In the genomic region with DNA sequence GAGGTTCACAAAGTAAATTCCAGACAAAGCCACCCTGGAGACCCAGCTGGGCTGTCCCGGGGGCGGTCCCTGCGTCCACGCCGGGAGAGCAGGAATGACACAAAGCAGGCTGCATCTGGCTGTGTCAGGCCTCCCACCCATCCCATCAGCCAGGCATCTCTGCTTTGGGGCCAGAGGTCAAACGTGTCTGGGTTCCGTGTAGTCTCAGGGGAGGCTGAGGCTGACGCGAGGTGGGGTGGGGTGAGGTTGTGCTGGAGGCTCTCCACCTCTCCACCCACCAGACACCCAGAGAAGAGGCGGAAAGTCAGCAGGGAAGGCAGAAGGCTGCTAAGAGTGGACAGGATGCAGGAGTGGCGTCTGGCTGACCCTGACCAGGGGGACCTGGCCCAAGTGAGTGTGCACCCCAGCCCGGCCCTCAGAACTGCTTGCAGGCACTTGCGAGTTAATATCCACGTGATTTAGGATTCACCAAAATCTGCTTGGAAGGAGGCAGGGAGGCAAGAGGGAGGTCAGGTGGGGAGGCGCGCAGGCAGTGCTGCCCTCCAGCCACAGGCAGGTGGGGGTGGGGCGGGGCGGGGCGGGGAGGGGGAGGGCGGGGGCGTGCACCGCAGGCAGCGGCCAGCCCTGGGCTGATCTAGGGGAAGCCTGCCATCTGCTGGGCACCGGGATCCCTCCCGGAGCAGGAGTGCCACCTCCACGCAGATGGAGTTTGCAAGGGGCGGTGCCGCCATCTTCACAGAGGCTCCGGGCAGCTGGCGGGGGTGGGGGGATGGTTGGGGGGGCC, we compare ENCODE assay signal across 8 cellular contexts. TPM values are rescaled to one million over a fixed set of nuclear protein-coding genes. Genes with fewer than 3 reads are reported as not detected.
DNase-seq lines count a peak whose midpoint lies in the region; ATAC-seq and TF ChIP-seq lines count a peak whose summit lies in the region.

No MANE protein-coding gene starts in this region.

- no peak for TF ChIP-seq POLR2A in esophagus squamous epithelium (IDR thresholded peaks at IDR 0.05)

- no peaks in the 10 kb centered on the region for H3K36me3 Mint-ChIP-seq in CD8-positive, alpha-beta T cell
- no peaks in the 10 kb centered on the region for H3K36me3 Mint-ChIP-seq in activated T-cell treated with anti-CD3 and anti-CD28 coated beads, Interleukin-2, amount 50 U/mL, for 24 hours (ENCODE audit: low read depth)
- H3K36me3 Mint-ChIP-seq in naive thymus-derived CD8-positive, alpha-beta T cell = no peaks in the 10 kb centered on the region
- no peaks in the 10 kb centered on the region for H3K36me3 Mint-ChIP-seq in stimulated activated naive B cell treated with anti-CD40 and anti-IgM and Interleukin-4, amounts not matched to agents 10 μg/mL and 1 μg/mL and 100 μg/mL, for 72 hours

- H3K4me1 Mint-ChIP-seq in CD8-positive, alpha-beta T cell (ENCODE audit: low read depth) = peaks cover 41% of the 10 kb centered on the region
- H3K4me1 Mint-ChIP-seq in activated T-cell treated with anti-CD3 and anti-CD28 coated beads, Interleukin-2, amount 50 U/mL, for 24 hours (ENCODE audit: low read depth) = peaks cover 44% of the 10 kb centered on the region
- peaks cover 22 to 54% (median 51%) of the 10 kb centered on the region in 4 donors for H3K4me1 Mint-ChIP-seq in naive thymus-derived CD8-positive, alpha-beta T cell
- H3K4me1 Mint-ChIP-seq in stimulated activated naive B cell treated with anti-CD40 and anti-IgM and Interleukin-4, amounts not matched to agents 10 μg/mL and 1 μg/mL and 100 μg/mL, for 72 hours = peaks cover 23 to 30% of the 10 kb centered on the region in 2 donors

- peaks cover 36% of the 10 kb centered on the region for H3K4me1 ChIP-seq in CD8-positive, alpha-beta T cell (ENCODE audit: insufficient read depth, low read length)
- H3K4me1 ChIP-seq in PC-3 (ENCODE audit: insufficient read depth, low read length) (peaks cover 43% of the 10 kb centered on the region), esophagus squamous epithelium (peaks cover 30 to 74% (median 30%) of the 10 kb centered on the region in 3 donors)

- peak; percentile 93 for ATAC-seq in CD8-positive, alpha-beta T cell
- ATAC-seq in PC-3 (peak; percentile 77), GM21367 (IDR thresholded peaks at IDR 0.05; ENCODE audit: unreplicated experiment) (no peak)
- ATAC-seq in naive thymus-derived CD8-positive, alpha-beta T cell = peak; percentile 93 to 94
- ATAC-seq in stimulated activated naive B cell treated with anti-CD40 and anti-IgM and Interleukin-4, amounts not matched to agents 10 μg/mL and 1 μg/mL and 100 μg/mL, for 72 hours (replicated peaks) = peak; percentile 88 to 93

- peak overlapping the region; percentile 96 for H3K4me2 ChIP-seq in PC-3 (ENCODE audit: low read length)

- intact Hi-C loops in CD8-positive, alpha-beta T cell (cut with DNase I, micrococcal nuclease) = loop anchor here (1.0 to 10.0 kb wide), 3 partner anchors 245 to 907 kb away; no protein-coding TSS in a partner anchor
- intact Hi-C loops in PC-3 (cut with micrococcal nuclease) (loop anchor here (1.0 to 5.0 kb wide), 3 partner anchors 74 to 239 kb away; no protein-coding TSS in a partner anchor), esophagus squamous epithelium (cut with DNase I) (loop anchor here (10.0 kb wide), 1 partner anchor 247 kb away; no protein-coding TSS in a partner anchor)

- POLR2A ChIA-PET in CD8-positive, alpha-beta T cell (lab: Charles Lee) = interaction anchor here (1.2 to 1.6 kb wide), 2 partner anchors 152 to 195 kb away, joined by 3 to 8 read pairs; a partner anchor contains a TSS
- POLR2A ChIA-PET in PC-3 (lab: Charles Lee; ENCODE audit: unreplicated experiment) = interaction anchor here (0.5 kb wide), 1 partner anchor 249 kb away, joined by 5 read pairs; no protein-coding TSS in a partner anchor
- POLR2A ChIA-PET in naive thymus-derived CD8-positive, alpha-beta T cell (lab: Charles Lee) = interaction anchor here (1.0 to 1.3 kb wide), 5 partner anchors 152 to 250 kb away, joined by 3 to 4 read pairs (median 4); a partner anchor contains a TSS

- TF ChIP-seq CTCF in CD8-positive, alpha-beta T cell (IDR thresholded peaks at IDR 0.05) = peak; percentile 61
- TF ChIP-seq CTCF in PC-3 (conservative IDR thresholded peaks at IDR 0.05; ENCODE audit: low read depth, low read length) (peak; percentile 42), esophagus squamous epithelium (IDR thresholded peaks at IDR 0.05) (peak in 4 of 6 experiments; percentile 32 to 74 (median 56))

- WGBS in esophagus squamous epithelium, 2 donors = 41 to 62% methylated on average over 9 to 10 of the region's 30 CpGs

- H3K27me3 ChIP-seq in CD8-positive, alpha-beta T cell (ENCODE audit: insufficient read depth, low read length) = no peaks in the 10 kb centered on the region
- H3K27me3 ChIP-seq in PC-3 (ENCODE audit: low read length) = no peaks in the 10 kb centered on the region
- H3K27me3 ChIP-seq in esophagus squamous epithelium = peaks cover 0 to 18% (median 0%) of the 10 kb centered on the region in 4 donors

- peak overlapping the region; percentile 30 for H3K27ac ChIP-seq in CD8-positive, alpha-beta T cell (ENCODE audit: low read depth, low read length)
- no peak overlapping the region for H3K27ac ChIP-seq in PC-3 (ENCODE audit: low read length)
- no peak overlapping the region for H3K27ac ChIP-seq in esophagus squamous epithelium

- no peaks in the 10 kb centered on the region for H3K9me3 Mint-ChIP-seq in CD8-positive, alpha-beta T cell
- no peaks in the 10 kb centered on the region for H3K9me3 Mint-ChIP-seq in activated T-cell treated with anti-CD3 and anti-CD28 coated beads, Interleukin-2, amount 50 U/mL, for 24 hours
- H3K9me3 Mint-ChIP-seq in naive thymus-derived CD8-positive, alpha-beta T cell = no peaks in the 10 kb centered on the region
- no peaks in the 10 kb centered on the region for H3K9me3 Mint-ChIP-seq in stimulated activated naive B cell treated with anti-CD40 and anti-IgM and Interleukin-4, amounts not matched to agents 10 μg/mL and 1 μg/mL and 100 μg/mL, for 72 hours

- H3K79me2 ChIP-seq in PC-3 (ENCODE audit: low read length) = no peaks in the 10 kb centered on the region

- H3K27ac Mint-ChIP-seq in CD8-positive, alpha-beta T cell = no peak overlapping the region
- no peak overlapping the region for H3K27ac Mint-ChIP-seq in activated T-cell treated with anti-CD3 and anti-CD28 coated beads, Interleukin-2, amount 50 U/mL, for 24 hours
- H3K27ac Mint-ChIP-seq in naive thymus-derived CD8-positive, alpha-beta T cell = peak overlapping the region in 6 of 10 donors; percentile 61 to 88 (median 78)
- H3K27ac Mint-ChIP-seq in stimulated activated naive B cell treated with anti-CD40 and anti-IgM and Interleukin-4, amounts not matched to agents 10 μg/mL and 1 μg/mL and 100 μg/mL, for 72 hours = peak overlapping the region; percentile 76

- peak; percentile 70 to 89 (median 83) for DNase-seq in CD8-positive, alpha-beta T cell
- peak; percentile 84 for DNase-seq in Jurkat, Clone E6-1 (ENCODE audit: low read depth, low spot score)
- DNase-seq in PC-3 (peak; percentile 92), esophagus squamous epithelium (lab: John Stamatoyannopoulos, UW) (no peak)
- peak; percentile 87 for DNase-seq in activated T-cell treated with anti-CD3 and anti-CD28 coated beads, Interleukin-2, amount 50 U/mL, for 24 hours
- peak; percentile 66 to 91 (median 80) for DNase-seq in naive thymus-derived CD8-positive, alpha-beta T cell
- peak; percentile 77 for DNase-seq in stimulated activated naive B cell treated with anti-CD40 and anti-IgM and Interleukin-4, amounts not matched to agents 10 μg/mL and 1 μg/mL and 100 μg/mL, for 72 hours

- H3K36me3 ChIP-seq in CD8-positive, alpha-beta T cell (ENCODE audit: insufficient read depth, low read length) = no peaks in the 10 kb centered on the region
- H3K36me3 ChIP-seq in PC-3 (ENCODE audit: low read depth, low read length) (no peaks in the 10 kb centered on the region), esophagus squamous epithelium (no peaks in the 10 kb centered on the region)

- H3K4me3 Mint-ChIP-seq in CD8-positive, alpha-beta T cell = peak overlapping the region; percentile 80
- peak overlapping the region; percentile 74 for H3K4me3 Mint-ChIP-seq in activated T-cell treated with anti-CD3 and anti-CD28 coated beads, Interleukin-2, amount 50 U/mL, for 24 hours
- H3K4me3 Mint-ChIP-seq in naive thymus-derived CD8-positive, alpha-beta T cell = peak overlapping the region; percentile 57 to 90 (median 78)
- H3K4me3 Mint-ChIP-seq in stimulated activated naive B cell treated with anti-CD40 and anti-IgM and Interleukin-4, amounts not matched to agents 10 μg/mL and 1 μg/mL and 100 μg/mL, for 72 hours = peak overlapping the region; percentile 63 to 70

- peak overlapping the region; percentile 73 for H3K9ac ChIP-seq in PC-3 (ENCODE audit: low read length)

- peak overlapping the region; percentile 71 for H3K4me3 ChIP-seq in CD8-positive, alpha-beta T cell (ENCODE audit: low read depth, low read length)
- H3K4me3 ChIP-seq in Jurkat, Clone E6-1 (ENCODE audit: low read length) = peak overlapping the region; percentile 64
- H3K4me3 ChIP-seq in PC-3 (ENCODE audit: low read length) = peak overlapping the region; percentile 74
- H3K4me3 ChIP-seq in esophagus squamous epithelium = peak overlapping the region in 3 of 4 donors; percentile 33 to 64 (median 45)

- no TSS peak for BruUV-seq in PC-3 (replicated peaks; lab: Mats Ljungman, UMichigan)

- H4K20me1 ChIP-seq in PC-3 (ENCODE audit: low read length) = no peaks in the 10 kb centered on the region

- H3K9me3 ChIP-seq in CD8-positive, alpha-beta T cell (ENCODE audit: low read length) = no peaks in the 10 kb centered on the region
- H3K9me3 ChIP-seq in PC-3 (ENCODE audit: low read length) (no peaks in the 10 kb centered on the region), esophagus squamous epithelium (no peaks in the 10 kb centered on the region)

- no peaks in the 10 kb centered on the region for H3K27me3 Mint-ChIP-seq in CD8-positive, alpha-beta T cell (ENCODE audit: low read depth)
- H3K27me3 Mint-ChIP-seq in activated T-cell treated with anti-CD3 and anti-CD28 coated beads, Interleukin-2, amount 50 U/mL, for 24 hours = no peaks in the 10 kb centered on the region
- H3K27me3 Mint-ChIP-seq in naive thymus-derived CD8-positive, alpha-beta T cell = no peaks in the 10 kb centered on the region
- peaks cover 6 to 11% of the 10 kb centered on the region in 2 donors for H3K27me3 Mint-ChIP-seq in stimulated activated naive B cell treated with anti-CD40 and anti-IgM and Interleukin-4, amounts not matched to agents 10 μg/mL and 1 μg/mL and 100 μg/mL, for 72 hours

- peaks cover 4% of the 10 kb centered on the region for H3F3A ChIP-seq in PC-3 (ENCODE audit: low read length, unreplicated experiment)

- CTCF ChIA-PET in CD8-positive, alpha-beta T cell (lab: Charles Lee) = interaction anchor here (0.6 to 3.4 kb wide), 14 partner anchors 10 to 250 kb away, joined by 3 to 16 read pairs (median 4); a partner anchor contains a TSS
- CTCF ChIA-PET in PC-3 (lab: Charles Lee) = no interaction called here

- peak overlapping the region; percentile 88 for H2AFZ ChIP-seq in PC-3 (ENCODE audit: low read length)

- no peaks in the 10 kb centered on the region for H3K9me2 ChIP-seq in PC-3 (replicated peaks; ENCODE audit: low read length)

RNA-seq across cellular contexts. Expression of a gene that starts 44.3 kb away (rescaled TPM):
- total RNA-seq in CD8-positive, alpha-beta T cell = 1 to 10 TPM; 2.2 to 2.5 TPM
- polyA plus RNA-seq in Jurkat, Clone E6-1 (2012; ENCODE audit: insufficient read depth, insufficient read length) = 8.1 TPM
- total RNA-seq in PC-3 (2014; rRNA removed) (23.7 and 24.6 TPM in 2 replicates), esophagus squamous epithelium (10 to 100 TPM in 2 of 4 donors, 1 to 10 TPM in 2; 6.4 to 20.2 (median 11.5) TPM)
- total RNA-seq in naive thymus-derived CD8-positive, alpha-beta T cell = 1 to 10 TPM; 2.6 to 3.1 TPM
- under 1 TPM; 0.48 to 0.89 (median 0.50) TPM for polyA plus RNA-seq in naive thymus-derived CD8-positive, alpha-beta T cell

RNA-seq across cellular contexts. Expression of a gene that starts 45.1 kb away (rescaled TPM):
- 1 to 10 TPM; 1.0 to 1.2 TPM for total RNA-seq in CD8-positive, alpha-beta T cell
- polyA plus RNA-seq in Jurkat, Clone E6-1 (2012; ENCODE audit: insufficient read depth, insufficient read length) = 6.8 TPM
- 5.3 and 7.5 TPM in 2 replicates for total RNA-seq in PC-3 (2014; rRNA removed)
- total RNA-seq in esophagus squamous epithelium = 1 to 10 TPM in 3 of 4 donors, under 1 TPM in 1; 0.32 to 3.9 (median 2.1) TPM
- 1 to 10 TPM; 4.2 to 4.8 TPM for total RNA-seq in naive thymus-derived CD8-positive, alpha-beta T cell
- polyA plus RNA-seq in naive thymus-derived CD8-positive, alpha-beta T cell = under 1 TPM in 1 of 3 donors, not detected in 2; 0.37 TPM

Comparison
In these comparisons a context has a peak if more than half of its experiments do, and no peak if none do; other contexts are left out.
1. H3K27ac Mint-ChIP-seq: peak in naive thymus-derived CD8-positive, alpha-beta T cell (6 of 10) and stimulated activated naive B cell treated with anti-CD40 and anti-IgM and Interleukin-4, amounts not matched to agents 10 μg/mL and 1 μg/mL and 100 μg/mL, for 72 hours (single experiment); none in CD8-positive, alpha-beta T cell (single experiment) and activated T-cell treated with anti-CD3 and anti-CD28 coated beads, Interleukin-2, amount 50 U/mL, for 24 hours (single experiment).
2. Peak in every context shown above with its lines, with median percentiles within 50 percentile points of each other: H3K4me3 ChIP-seq, H3K4me3 Mint-ChIP-seq and CTCF ChIP-seq.